Comparison of ENCODE assay signal across 1 cellular context in the genomic region with DNA sequence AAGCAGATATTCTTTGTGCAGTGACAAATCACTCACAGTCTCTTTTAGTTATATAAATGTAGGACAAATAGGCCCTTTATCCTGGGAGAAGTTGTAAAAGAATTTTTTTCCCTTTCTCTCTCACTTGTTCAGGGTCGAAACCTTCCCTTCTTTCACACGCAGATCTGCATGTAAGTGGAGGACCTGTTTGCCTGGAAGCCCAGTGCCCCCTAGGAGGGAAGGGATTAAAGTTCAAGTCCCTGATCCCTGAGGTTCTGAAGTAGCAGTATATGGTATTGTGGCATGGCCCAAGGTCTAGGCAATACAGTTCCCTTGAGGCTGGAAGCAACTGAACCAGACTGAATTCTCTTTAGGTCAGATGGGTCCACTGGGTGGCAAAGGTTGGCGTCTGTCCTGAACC.
TF ChIP-seq lines count a peak whose summit lies in the region.

No MANE protein-coding gene starts in this region.

TF ChIP-seq in WTC11, 78 proteins besides CTCF, POLR2A, EP300 and RAD21 (continued from another document):
- TF ChIP-seq, protein P1, sequence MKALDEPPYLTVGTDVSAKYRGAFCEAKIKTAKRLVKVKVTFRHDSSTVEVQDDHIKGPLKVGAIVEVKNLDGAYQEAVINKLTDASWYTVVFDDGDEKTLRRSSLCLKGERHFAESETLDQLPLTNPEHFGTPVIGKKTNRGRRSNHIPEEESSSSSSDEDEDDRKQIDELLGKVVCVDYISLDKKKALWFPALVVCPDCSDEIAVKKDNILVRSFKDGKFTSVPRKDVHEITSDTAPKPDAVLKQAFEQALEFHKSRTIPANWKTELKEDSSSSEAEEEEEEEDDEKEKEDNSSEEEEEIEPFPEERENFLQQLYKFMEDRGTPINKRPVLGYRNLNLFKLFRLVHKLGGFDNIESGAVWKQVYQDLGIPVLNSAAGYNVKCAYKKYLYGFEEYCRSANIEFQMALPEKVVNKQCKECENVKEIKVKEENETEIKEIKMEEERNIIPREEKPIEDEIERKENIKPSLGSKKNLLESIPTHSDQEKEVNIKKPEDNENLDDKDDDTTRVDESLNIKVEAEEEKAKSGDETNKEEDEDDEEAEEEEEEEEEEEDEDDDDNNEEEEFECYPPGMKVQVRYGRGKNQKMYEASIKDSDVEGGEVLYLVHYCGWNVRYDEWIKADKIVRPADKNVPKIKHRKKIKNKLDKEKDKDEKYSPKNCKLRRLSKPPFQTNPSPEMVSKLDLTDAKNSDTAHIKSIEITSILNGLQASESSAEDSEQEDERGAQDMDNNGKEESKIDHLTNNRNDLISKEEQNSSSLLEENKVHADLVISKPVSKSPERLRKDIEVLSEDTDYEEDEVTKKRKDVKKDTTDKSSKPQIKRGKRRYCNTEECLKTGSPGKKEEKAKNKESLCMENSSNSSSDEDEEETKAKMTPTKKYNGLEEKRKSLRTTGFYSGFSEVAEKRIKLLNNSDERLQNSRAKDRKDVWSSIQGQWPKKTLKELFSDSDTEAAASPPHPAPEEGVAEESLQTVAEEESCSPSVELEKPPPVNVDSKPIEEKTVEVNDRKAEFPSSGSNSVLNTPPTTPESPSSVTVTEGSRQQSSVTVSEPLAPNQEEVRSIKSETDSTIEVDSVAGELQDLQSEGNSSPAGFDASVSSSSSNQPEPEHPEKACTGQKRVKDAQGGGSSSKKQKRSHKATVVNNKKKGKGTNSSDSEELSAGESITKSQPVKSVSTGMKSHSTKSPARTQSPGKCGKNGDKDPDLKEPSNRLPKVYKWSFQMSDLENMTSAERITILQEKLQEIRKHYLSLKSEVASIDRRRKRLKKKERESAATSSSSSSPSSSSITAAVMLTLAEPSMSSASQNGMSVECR (CRISPR knock-in tag; IDR thresholded peaks at IDR 0.05; ENCODE audit: borderline replicate concordance) = no peak
- TF ChIP-seq NR2C2 (CRISPR knock-in tag; IDR thresholded peaks at IDR 0.05) = no peak
- no peak for TF ChIP-seq E2F5 (CRISPR knock-in tag; IDR thresholded peaks at IDR 0.05)
- no peak for TF ChIP-seq NFATC4 (CRISPR knock-in tag; IDR thresholded peaks at IDR 0.05)
- TF ChIP-seq, protein P2, sequence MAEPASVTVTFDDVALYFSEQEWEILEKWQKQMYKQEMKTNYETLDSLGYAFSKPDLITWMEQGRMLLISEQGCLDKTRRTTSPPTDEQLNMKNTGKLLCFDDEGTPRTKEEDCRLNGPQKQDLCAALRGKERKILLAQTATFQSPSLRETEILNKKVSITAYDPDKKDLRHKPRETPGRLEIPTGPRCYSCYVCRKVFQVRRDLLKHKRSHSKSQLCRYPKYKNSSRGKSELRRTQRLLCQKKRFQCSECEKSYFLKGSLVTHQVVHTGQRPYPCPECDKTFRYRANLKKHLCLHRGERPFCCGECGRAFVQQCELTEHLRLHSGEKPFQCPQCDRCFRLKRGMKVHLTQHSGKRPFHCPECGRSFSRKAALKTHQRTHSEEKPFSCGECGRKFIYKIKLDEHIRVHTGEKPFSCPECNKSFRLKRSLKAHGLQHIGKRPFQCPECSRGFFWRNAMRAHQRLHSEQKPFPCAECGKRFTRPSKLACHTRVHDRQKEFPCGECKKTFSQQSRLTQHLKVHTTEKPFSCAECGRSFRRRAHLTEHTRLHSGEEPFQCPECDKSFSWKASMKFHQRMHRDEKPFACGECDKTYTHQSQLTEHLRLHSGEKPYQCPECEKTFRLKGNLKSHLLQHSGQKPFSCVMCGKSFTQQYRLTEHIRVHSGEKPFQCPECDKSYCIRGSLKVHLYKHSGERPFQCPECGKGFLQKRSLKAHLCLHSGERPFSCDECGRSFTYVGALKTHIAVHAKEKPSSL (CRISPR knock-in tag; conservative IDR thresholded peaks at IDR 0.05) = no peak
- TF ChIP-seq, protein P3, sequence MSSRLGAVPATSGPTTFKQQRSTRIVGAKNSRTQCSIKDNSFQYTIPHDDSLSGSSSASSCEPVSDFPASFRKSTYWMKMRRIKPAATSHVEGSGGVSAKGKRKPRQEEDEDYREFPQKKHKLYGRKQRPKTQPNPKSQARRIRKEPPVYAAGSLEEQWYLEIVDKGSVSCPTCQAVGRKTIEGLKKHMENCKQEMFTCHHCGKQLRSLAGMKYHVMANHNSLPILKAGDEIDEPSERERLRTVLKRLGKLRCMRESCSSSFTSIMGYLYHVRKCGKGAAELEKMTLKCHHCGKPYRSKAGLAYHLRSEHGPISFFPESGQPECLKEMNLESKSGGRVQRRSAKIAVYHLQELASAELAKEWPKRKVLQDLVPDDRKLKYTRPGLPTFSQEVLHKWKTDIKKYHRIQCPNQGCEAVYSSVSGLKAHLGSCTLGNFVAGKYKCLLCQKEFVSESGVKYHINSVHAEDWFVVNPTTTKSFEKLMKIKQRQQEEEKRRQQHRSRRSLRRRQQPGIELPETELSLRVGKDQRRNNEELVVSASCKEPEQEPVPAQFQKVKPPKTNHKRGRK (CRISPR knock-in tag; IDR thresholded peaks at IDR 0.05; ENCODE audit: borderline replicate concordance) = no peak
- no peak for TF ChIP-seq TCF7 (CRISPR knock-in tag; IDR thresholded peaks at IDR 0.05; ENCODE audit: low read depth)
- no peak for TF ChIP-seq CBFB (CRISPR knock-in tag; IDR thresholded peaks at IDR 0.05; ENCODE audit: low read depth)
- TF ChIP-seq TEAD1 (CRISPR knock-in tag; IDR thresholded peaks at IDR 0.05) = no peak
- TF ChIP-seq HMGA2 (CRISPR knock-in tag; IDR thresholded peaks at IDR 0.05) = no peak
